In genomic region chr10:118754556-118755423, GRCh38 we compare ENCODE assay signal across 8 cellular contexts. TPM values are rescaled to one million over a fixed set of nuclear protein-coding genes. Genes with fewer than 3 reads are reported as not detected.
DNase-seq lines count a peak whose midpoint lies in the region; ATAC-seq and TF ChIP-seq lines count a peak whose summit lies in the region.

Gene CACUL1 (minus strand): TSS chr10:118754970. CDS start chr10:118754762, 208 bp downstream.

- intact Hi-C loops in activated T-helper 1 cell treated with anti-CD3 and anti-CD28 coated beads, Interleukin-12 subunit alpha, Interleukin-12 subunit beta, Interleukin-2, Interleukin-4 antibody, amounts not matched to agents 30 ng/mL and 10 ng/mL and 1 ng/mL, durations not matched to agents 14 hours and 24 hours and 36 hours (cut with micrococcal nuclease), result loop anchor here (1.0 to 10.0 kb wide), 14 partner anchors 56 to 1379 kb away; partner anchors contain the start of genes DENND10, FAM204A, GRK5 and INPP5F

- ATAC-seq in DND-41 (ENCODE audit: insufficient read depth, low read depth) (peak; percentile 95), naive B cell (ENCODE audit: low read depth in 2 of 2) (peak; percentile 93)
- peak; percentile 100 for ATAC-seq in stimulated activated memory B cell treated with anti-CD40 and anti-IgM and Interleukin-4, amounts not matched to agents 10 μg/mL and 1 μg/mL and 100 μg/mL, for 72 hours

- H3K4me1 ChIP-seq in DND-41 (ENCODE audit: insufficient read depth, low read length) (peaks cover 32% of the 10 kb centered on the region), GM23248 (ENCODE audit: insufficient read depth) (peaks cover 19% of the 10 kb centered on the region)

- in situ Hi-C loops in GM23248 (cut with MboI), result no loop called here

- H3K27me3 Mint-ChIP-seq in activated T-helper 1 cell treated with anti-CD3 and anti-CD28 coated beads, Interleukin-12 subunit alpha, Interleukin-12 subunit beta, Interleukin-2, Interleukin-4 antibody, amounts not matched to agents 30 ng/mL and 10 ng/mL and 1 ng/mL, durations not matched to agents 14 hours and 24 hours and 36 hours (ENCODE audit: insufficient read depth), result peaks cover 15% of the 10 kb centered on the region
- peaks cover 5 to 7% (median 7%) of the 10 kb centered on the region in 3 donors for H3K27me3 Mint-ChIP-seq in naive B cell
- H3K27me3 Mint-ChIP-seq in stimulated activated memory B cell treated with anti-CD40 and anti-IgM and Interleukin-4, amounts not matched to agents 10 μg/mL and 1 μg/mL and 100 μg/mL, for 72 hours, result peaks cover 9% of the 10 kb centered on the region

- no peaks in the 10 kb centered on the region for H3K9me3 Mint-ChIP-seq in activated T-helper 1 cell treated with anti-CD3 and anti-CD28 coated beads, Interleukin-12 subunit alpha, Interleukin-12 subunit beta, Interleukin-2, Interleukin-4 antibody, amounts not matched to agents 30 ng/mL and 10 ng/mL and 1 ng/mL, durations not matched to agents 14 hours and 24 hours and 36 hours
- H3K9me3 Mint-ChIP-seq in naive B cell, result no peaks in the 10 kb centered on the region
- no peaks in the 10 kb centered on the region for H3K9me3 Mint-ChIP-seq in stimulated activated memory B cell treated with anti-CD40 and anti-IgM and Interleukin-4, amounts not matched to agents 10 μg/mL and 1 μg/mL and 100 μg/mL, for 72 hours

- H3K79me2 ChIP-seq in DND-41 (ENCODE audit: insufficient read depth, low read length), result peaks cover 49% of the 10 kb centered on the region
- peaks cover 50% of the 10 kb centered on the region for H3K79me2 ChIP-seq in GM23248 (ENCODE audit: insufficient read depth)

- H3K9me3 ChIP-seq in DND-41 (ENCODE audit: insufficient read depth, low read length, severe bottlenecking) (no peaks in the 10 kb centered on the region), GM23248 (ENCODE audit: low read depth) (no peaks in the 10 kb centered on the region)

- no peaks in the 10 kb centered on the region for H3K9me2 ChIP-seq in GM23248 (ENCODE audit: insufficient read depth)

- peak within 1 kb of the TSS; percentile 80 to 97 for H3K4me3 ChIP-seq in DND-41 (ENCODE audit: low read depth in 1 of 2, low read length in 2 of 2)
- H3K4me3 ChIP-seq in GM23248, result peak within 1 kb of the TSS; percentile 94

- H3F3A ChIP-seq in GM23248 (ENCODE audit: insufficient read depth), result 0 out of 2 replicates have a peak, but pooled peaks cover 9% of the 10 kb centered on the region

- DNase-seq in DND-41 (peak; percentile 100), GM23248 (peak; percentile 100), Kasumi-1 (lab: John Stamatoyannopoulos, UW) (peak; percentile 100), RPMI7951 (ENCODE audit: low read depth) (peak; percentile 98), fibroblast of gingiva (ENCODE audit: low read depth) (peak; percentile 100), naive B cell (peak; percentile 100)
- DNase-seq in activated T-helper 1 cell treated with anti-CD3 and anti-CD28 coated beads, Interleukin-12 subunit alpha, Interleukin-12 subunit beta, Interleukin-2, Interleukin-4 antibody, amounts not matched to agents 30 ng/mL and 10 ng/mL and 1 ng/mL, durations not matched to agents 14 hours and 24 hours and 36 hours (ENCODE audit: low spot score), result peak; percentile 100

- H3K27me3 ChIP-seq in DND-41 (ENCODE audit: insufficient read depth, low read length, poor library complexity) (no peaks in the 10 kb centered on the region), GM23248 (replicated peaks; ENCODE audit: insufficient read depth) (no peaks in the 10 kb centered on the region)

- H3K4me2 ChIP-seq in DND-41 (ENCODE audit: insufficient read depth, low read length) (peak within 1 kb of the TSS; percentile 78), GM23248 (ENCODE audit: unreplicated experiment) (peak within 1 kb of the TSS; percentile 97)

- peak within 1 kb of the TSS; percentile 95 for H3K9ac ChIP-seq in DND-41 (ENCODE audit: low read depth, low read length)
- peak within 1 kb of the TSS; percentile 88 for H3K9ac ChIP-seq in GM23248

- H3K4me3 Mint-ChIP-seq in activated T-helper 1 cell treated with anti-CD3 and anti-CD28 coated beads, Interleukin-12 subunit alpha, Interleukin-12 subunit beta, Interleukin-2, Interleukin-4 antibody, amounts not matched to agents 30 ng/mL and 10 ng/mL and 1 ng/mL, durations not matched to agents 14 hours and 24 hours and 36 hours, result peak within 1 kb of the TSS; percentile 87
- peak within 1 kb of the TSS; percentile 91 to 99 (median 96) for H3K4me3 Mint-ChIP-seq in naive B cell
- peak within 1 kb of the TSS; percentile 95 for H3K4me3 Mint-ChIP-seq in stimulated activated memory B cell treated with anti-CD40 and anti-IgM and Interleukin-4, amounts not matched to agents 10 μg/mL and 1 μg/mL and 100 μg/mL, for 72 hours

- H3K36me3 Mint-ChIP-seq in activated T-helper 1 cell treated with anti-CD3 and anti-CD28 coated beads, Interleukin-12 subunit alpha, Interleukin-12 subunit beta, Interleukin-2, Interleukin-4 antibody, amounts not matched to agents 30 ng/mL and 10 ng/mL and 1 ng/mL, durations not matched to agents 14 hours and 24 hours and 36 hours (ENCODE audit: low read depth), result peaks cover 6% of the 10 kb centered on the region
- no peaks in the 10 kb centered on the region for H3K36me3 Mint-ChIP-seq in naive B cell
- no peaks in the 10 kb centered on the region for H3K36me3 Mint-ChIP-seq in stimulated activated memory B cell treated with anti-CD40 and anti-IgM and Interleukin-4, amounts not matched to agents 10 μg/mL and 1 μg/mL and 100 μg/mL, for 72 hours

- H3K27ac ChIP-seq in DND-41 (ENCODE audit: low read length) (peak within 1 kb of the TSS; percentile 95), GM23248 (peak within 1 kb of the TSS; percentile 62)

- TF ChIP-seq CTCF in DND-41 (IDR thresholded peaks at IDR 0.05; ENCODE audit: borderline replicate concordance, extremely low read depth, low read length, poor library complexity, severe bottlenecking), result no peak

- H3K4me1 Mint-ChIP-seq in activated T-helper 1 cell treated with anti-CD3 and anti-CD28 coated beads, Interleukin-12 subunit alpha, Interleukin-12 subunit beta, Interleukin-2, Interleukin-4 antibody, amounts not matched to agents 30 ng/mL and 10 ng/mL and 1 ng/mL, durations not matched to agents 14 hours and 24 hours and 36 hours (ENCODE audit: low read depth), result peaks cover 26% of the 10 kb centered on the region
- peaks cover 28 to 46% (median 45%) of the 10 kb centered on the region in 3 donors for H3K4me1 Mint-ChIP-seq in naive B cell
- peaks cover 47% of the 10 kb centered on the region for H3K4me1 Mint-ChIP-seq in stimulated activated memory B cell treated with anti-CD40 and anti-IgM and Interleukin-4, amounts not matched to agents 10 μg/mL and 1 μg/mL and 100 μg/mL, for 72 hours

- H2AFZ ChIP-seq in DND-41 (ENCODE audit: low read depth, low read length), result peak within 1 kb of the TSS; percentile 97
- H2AFZ ChIP-seq in GM23248, result peak within 1 kb of the TSS; percentile 100

- WGBS in GM23248 (ENCODE audit: low coverage in 1 of 2, low lambda C conversion rate in 2 of 2, missing lambda C conversion rate in 2 of 2), 2 experiments, result 0 to 2% methylated on average over 74 to 87 of the region's 87 CpGs

- peaks cover 35% of the 10 kb centered on the region for H4K20me1 ChIP-seq in DND-41 (ENCODE audit: insufficient read depth, low read length)
- H4K20me1 ChIP-seq in GM23248 (ENCODE audit: insufficient read depth), result 0 out of 2 replicates have a peak, but pooled peaks cover 4% of the 10 kb centered on the region

- H3K27ac Mint-ChIP-seq in activated T-helper 1 cell treated with anti-CD3 and anti-CD28 coated beads, Interleukin-12 subunit alpha, Interleukin-12 subunit beta, Interleukin-2, Interleukin-4 antibody, amounts not matched to agents 30 ng/mL and 10 ng/mL and 1 ng/mL, durations not matched to agents 14 hours and 24 hours and 36 hours, result peak within 1 kb of the TSS; percentile 86
- peak within 1 kb of the TSS; percentile 95 to 98 (median 96) for H3K27ac Mint-ChIP-seq in naive B cell
- peak within 1 kb of the TSS; percentile 92 for H3K27ac Mint-ChIP-seq in stimulated activated memory B cell treated with anti-CD40 and anti-IgM and Interleukin-4, amounts not matched to agents 10 μg/mL and 1 μg/mL and 100 μg/mL, for 72 hours

- peaks cover 5% of the 10 kb centered on the region; the same call in 1 of the 2 replicates for H3K36me3 ChIP-seq in DND-41 (ENCODE audit: insufficient read depth, low read length)
- no peaks in the 10 kb centered on the region for H3K36me3 ChIP-seq in GM23248 (ENCODE audit: low read depth)

RNA-seq across cellular contexts. Expression of gene CACUL1, which starts in this region (rescaled TPM):
- total RNA-seq in GM23248 (2014; rRNA removed; shearing (Covaris generic)), result 14.8 and 18.8 TPM in 2 replicates
- polyA plus RNA-seq in GM23248 (2016; fragmentation: Nextera tagmentation; extraction: Ambion mirVana) (26.3 and 27.1 TPM in 2 replicates), naive B cell (ENCODE audit: low read depth in 6 of 6) (10 to 100 TPM; 21.5 to 40.9 (median 35.7) TPM)
- 12.7 and 13.5 TPM in 2 replicates for total RNA-seq in RPMI7951 (2014; rRNA removed; shearing (Covaris generic))
- 30.1 and 32.7 TPM in 2 replicates for total RNA-seq in activated T-helper 1 cell treated with anti-CD3 and anti-CD28 coated beads, Interleukin-12 subunit alpha, Interleukin-12 subunit beta, Interleukin-2, Interleukin-4 antibody, amounts not matched to agents 30 ng/mL and 10 ng/mL and 1 ng/mL, durations not matched to agents 14 hours and 24 hours and 36 hours

Comparison
In these comparisons a context has a peak if more than half of its experiments do, and no peak if none do; other contexts are left out.
1. Peak in every context shown above with its lines: DNase-seq, ATAC-seq, H3K4me3 ChIP-seq and H3K27ac ChIP-seq.